In genomic region chr10:7218974-7219373, GRCh38 we compare ENCODE assay signal across 1 cellular context.
TF ChIP-seq lines count a peak whose summit lies in the region.

No MANE protein-coding gene starts in this region.

TF ChIP-seq in GM23338, 12 proteins besides CTCF, POLR2A, EP300 and RAD21 (continued from another document):
- TF ChIP-seq EZH2phosphoT487 (IDR thresholded peaks at IDR 0.05; ENCODE audit: unreplicated experiment) (no peak), STAT1 (IDR thresholded peaks at IDR 0.05; ENCODE audit: unreplicated experiment) (no peak), NANOG (IDR thresholded peaks at IDR 0.05; ENCODE audit: borderline replicate concordance) (no peak), JUNB (IDR thresholded peaks at IDR 0.05; ENCODE audit: unreplicated experiment) (no peak), ZNF462 (CRISPR knock-in tag; IDR thresholded peaks at IDR 0.05) (no peak), ETS1 (IDR thresholded peaks at IDR 0.05) (no peak), EZH2 (IDR thresholded peaks at IDR 0.05; ENCODE audit: low read depth, unreplicated experiment) (no peak), ZNF114 (CRISPR knock-in tag; IDR thresholded peaks at IDR 0.05) (no peak), CREB1 (CRISPR knock-in tag; IDR thresholded peaks at IDR 0.05; ENCODE audit: low read depth) (no peak)
